ENCODE assay signal across 23 cellular contexts in genomic region chr16:12253731-12254130, GRCh38.
"Had no signal": no experiment of that assay in that cellular context is flagged by ENCODE, and none has a peak within 500 bp of the region (broad histone marks: within the 10 kb centered on the region; RNA-seq: fewer than 3 reads in every experiment).

No MANE protein-coding gene starts in this region.

- H3K36me3 Mint-ChIP-seq: activated CD4-positive, alpha-beta memory T cell treated with anti-CD3 and anti-CD28 coated beads for 36 hours; activated naive CD4-positive, alpha-beta T cell treated with anti-CD3 and anti-CD28 coated beads, Interleukin-2, amount 50 U/mL, for 24 hours; natural killer cell had no signal

- H3K27ac ChIP-seq: adrenal gland, ascending aorta, dorsolateral prefrontal cortex, gastrocnemius medialis, left lung, neutrophil, pancreas, vagina had no signal

- H3K9me3 Mint-ChIP-seq: activated B cell treated with CpG ODN at 0.5 μM for 24 hours; activated CD4-positive, alpha-beta memory T cell treated with anti-CD3 and anti-CD28 coated beads for 36 hours; activated naive CD4-positive, alpha-beta T cell treated with anti-CD3 and anti-CD28 coated beads, Interleukin-2, amount 50 U/mL, for 24 hours; effector memory CD8-positive, alpha-beta T cell; natural killer cell had no signal

- DNase-seq: activated B cell treated with CpG ODN at 0.5 μM for 24 hours; activated CD4-positive, alpha-beta memory T cell treated with anti-CD3 and anti-CD28 coated beads for 36 hours; activated CD4-positive, alpha-beta T cell treated with anti-CD3 and anti-CD28 coated beads for 36 hours; activated T-cell treated with anti-CD3 and anti-CD28 coated beads, Interleukin-2, amount 50 U/mL, for 48 hours; adrenal gland; central memory CD4-positive, alpha-beta T cell; dorsolateral prefrontal cortex; effector memory CD8-positive, alpha-beta T cell; gastrocnemius medialis; hippocampal formation; kidney glomerular epithelial cell; left lung; natural killer cell; pancreas; right cardiac atrium; stimulated activated CD4-positive, alpha-beta T cell treated with anti-CD3 and anti-CD28 coated beads, Interleukin-4, amount 100 ng/mL, for 24 hours; T-helper 1 cell; trophoblast cell had no signal

- H3K27me3 Mint-ChIP-seq: activated B cell treated with CpG ODN at 0.5 μM for 24 hours; activated CD4-positive, alpha-beta memory T cell treated with anti-CD3 and anti-CD28 coated beads for 36 hours; activated CD4-positive, alpha-beta T cell treated with anti-CD3 and anti-CD28 coated beads for 36 hours; activated naive CD4-positive, alpha-beta T cell treated with anti-CD3 and anti-CD28 coated beads, Interleukin-2, amount 50 U/mL, for 24 hours; effector memory CD8-positive, alpha-beta T cell had no signal

- H3K9me3 ChIP-seq: adrenal gland, ascending aorta, gastrocnemius medialis, left lung, neutrophil, pancreas, vagina had no signal

- H3K4me3 ChIP-seq: adrenal gland, ascending aorta, dorsolateral prefrontal cortex, gastrocnemius medialis, left lung, pancreas, vagina had no signal

- ATAC-seq: activated CD4-positive, alpha-beta T cell treated with anti-CD3 and anti-CD28 coated beads for 36 hours; effector memory CD8-positive, alpha-beta T cell; esophagus mucosa; gastrocnemius medialis; left lung; natural killer cell; pancreas; right cardiac atrium had no signal

- H3K27ac Mint-ChIP-seq: activated B cell treated with CpG ODN at 0.5 μM for 24 hours; activated CD4-positive, alpha-beta memory T cell treated with anti-CD3 and anti-CD28 coated beads for 36 hours; activated CD4-positive, alpha-beta T cell treated with anti-CD3 and anti-CD28 coated beads for 36 hours; activated naive CD4-positive, alpha-beta T cell treated with anti-CD3 and anti-CD28 coated beads, Interleukin-2, amount 50 U/mL, for 24 hours; effector memory CD8-positive, alpha-beta T cell; natural killer cell had no signal

- H3K4me1 ChIP-seq: adrenal gland, ascending aorta, gastrocnemius medialis, left lung, pancreas, vagina had no signal

- H3K27me3 ChIP-seq: adrenal gland, ascending aorta, dorsolateral prefrontal cortex, gastrocnemius medialis, left lung, neutrophil, pancreas, vagina had no signal

- H3K4me3 Mint-ChIP-seq: activated B cell treated with CpG ODN at 0.5 μM for 24 hours; activated CD4-positive, alpha-beta memory T cell treated with anti-CD3 and anti-CD28 coated beads for 36 hours; activated CD4-positive, alpha-beta T cell treated with anti-CD3 and anti-CD28 coated beads for 36 hours; activated naive CD4-positive, alpha-beta T cell treated with anti-CD3 and anti-CD28 coated beads, Interleukin-2, amount 50 U/mL, for 24 hours; effector memory CD8-positive, alpha-beta T cell; natural killer cell had no signal

- H3K36me3 ChIP-seq: adrenal gland, ascending aorta, gastrocnemius medialis, left lung, neutrophil, pancreas, vagina had no signal

- H3K4me1 Mint-ChIP-seq: activated CD4-positive, alpha-beta T cell treated with anti-CD3 and anti-CD28 coated beads for 36 hours had no signal
